8 cellular contexts compared by ENCODE assay signal in genomic region chr16:69754143-69754468, GRCh38. TPM values are rescaled to one million over a fixed set of nuclear protein-coding genes. Genes with fewer than 3 reads are reported as not detected.
A peak's percentile ranks its signal among the peaks of the same experiment; 100 is the strongest.
DNase-seq lines count a peak whose midpoint lies in the region; ATAC-seq and TF ChIP-seq lines count a peak whose summit lies in the region.

No MANE protein-coding gene starts in this region.

- peak overlapping the region in 3 of 4 donors; percentile 76 to 100 (median 84) for H3K4me3 ChIP-seq in adrenal gland
- H3K4me3 ChIP-seq in liver (ENCODE audit: low read depth in 1 of 3, low read length in 3 of 3), result peak overlapping the region; percentile 81 to 99 (median 95)
- peak overlapping the region; percentile 74 to 97 for H3K4me3 ChIP-seq in testis

- peak overlapping the region; percentile 79 to 89 for H3K9ac ChIP-seq in liver (ENCODE audit: low read depth in 1 of 2, low read length in 2 of 2)

- TF ChIP-seq POLR2A in adrenal gland (IDR thresholded peaks at IDR 0.05) (no peak), testis (IDR thresholded peaks at IDR 0.05) (no peak)

- no peaks in the 10 kb centered on the region for H3K27me3 ChIP-seq in adrenal gland
- no peaks in the 10 kb centered on the region for H3K27me3 ChIP-seq in liver (ENCODE audit: control insufficient read depth in 4 of 4, insufficient read depth in 4 of 4, low read length in 3 of 4)
- no peaks in the 10 kb centered on the region for H3K27me3 ChIP-seq in testis

- TF ChIP-seq RAD21 in liver (IDR thresholded peaks at IDR 0.05), result no peak

- intact Hi-C loops in adrenal gland (cut with DNase I) (loop anchor here (2.0 to 10.0 kb wide), 3 partner anchors 42 to 359 kb away; no protein-coding TSS in a partner anchor), testis (cut with DNase I; ENCODE audit: low total_unique reads) (loop anchor here (10.0 kb wide), 1 partner anchor 359 kb away; no protein-coding TSS in a partner anchor), sciatic nerve (cut with DNase I) (loop anchor here (2.0 to 10.0 kb wide), 2 partner anchors 45 to 359 kb away; no protein-coding TSS in a partner anchor)

- H3K4me3 Mint-ChIP-seq in activated CD4-positive, alpha-beta T cell treated with anti-CD3 and anti-CD28 coated beads, Interleukin-2, amount 10 ng/mL, durations not matched to agents 7 days and 5 days, result peak overlapping the region; percentile 100

- H3K27ac ChIP-seq in adrenal gland (peak overlapping the region in 4 of 5 donors; percentile 20 to 86 (median 78)), liver (ENCODE audit: low read depth in 1 of 2, low read length in 2 of 2) (peak overlapping the region in 1 of 2 donors; percentile 52), testis (peak overlapping the region; percentile 44 to 62)

- H3K9me3 Mint-ChIP-seq in activated CD4-positive, alpha-beta T cell treated with anti-CD3 and anti-CD28 coated beads, Interleukin-2, amount 10 ng/mL, durations not matched to agents 7 days and 5 days, result no peaks in the 10 kb centered on the region

- H3K9me3 ChIP-seq in adrenal gland (replicated peaks in 1 of 3), result no peaks in the 10 kb centered on the region
- no peaks in the 10 kb centered on the region for H3K9me3 ChIP-seq in liver (ENCODE audit: control insufficient read depth in 4 of 4, low read length in 3 of 4)
- no peaks in the 10 kb centered on the region for H3K9me3 ChIP-seq in testis

- peaks cover 12 to 24% of the 10 kb centered on the region in 2 donors for H3K4me1 ChIP-seq in adrenal gland (replicated peaks in 1 of 2)
- peaks cover 0 to 19% (median 13%) of the 10 kb centered on the region in 4 donors for H3K4me1 ChIP-seq in liver (ENCODE audit: control insufficient read depth in 4 of 4, insufficient read depth in 4 of 4, low read length in 3 of 4)
- peaks cover 14% of the 10 kb centered on the region for H3K4me1 ChIP-seq in testis

- peak overlapping the region; percentile 98 for H3K27ac Mint-ChIP-seq in activated CD4-positive, alpha-beta T cell treated with anti-CD3 and anti-CD28 coated beads, Interleukin-2, amount 10 ng/mL, durations not matched to agents 7 days and 5 days

- H3K36me3 ChIP-seq in adrenal gland (replicated peaks in 1 of 2) (peaks cover 0 to 30% of the 10 kb centered on the region in 2 donors), liver (ENCODE audit: control insufficient read depth in 4 of 4, insufficient read depth in 3 of 4, low read depth in 1 of 4, low read length in 3 of 4) (peaks cover 3 to 15% (median 8%) of the 10 kb centered on the region in 4 donors), testis (ENCODE audit: low read depth, missing control alignments) (no peaks in the 10 kb centered on the region)

- no peaks in the 10 kb centered on the region for H3K27me3 Mint-ChIP-seq in activated CD4-positive, alpha-beta T cell treated with anti-CD3 and anti-CD28 coated beads, Interleukin-2, amount 10 ng/mL, durations not matched to agents 7 days and 5 days

- POLR2A ChIA-PET in activated CD4-positive, alpha-beta T cell treated with anti-CD3 and anti-CD28 coated beads, Interleukin-2, amount 10 ng/mL, durations not matched to agents 7 days and 5 days (lab: Charles Lee), result interaction anchor here (0.7 to 1.5 kb wide), 4 partner anchors 9 to 43 kb away, joined by 3 to 6 read pairs (median 5); partner anchors contain the start of genes NQO1 and WWP2

- DNase-seq in activated CD4-positive, alpha-beta T cell treated with anti-CD3 and anti-CD28 coated beads, Interleukin-2, amount 10 ng/mL, durations not matched to agents 7 days and 5 days, result no peak
- no peak for DNase-seq in activated CD4-positive, alpha-beta T cell treated with anti-CD3 and anti-CD28 coated beads for 4 hours
- DNase-seq in adrenal gland, result no peak
- no peak for DNase-seq in testis
- no peak for DNase-seq in left lobe of liver (ENCODE audit: low spot score)
- DNase-seq in sciatic nerve (ENCODE audit: low spot score), result no peak

- 8 to 11% (median 8%) methylated on average over 4 of the region's 4 CpGs for WGBS in adrenal gland, 4 donors
- 21% methylated on average over 4 of the region's 4 CpGs for WGBS in liver
- 3 to 4% methylated on average over 4 of the region's 4 CpGs for WGBS in testis, 2 donors

- peaks cover 33% of the 10 kb centered on the region for H3K4me1 Mint-ChIP-seq in activated CD4-positive, alpha-beta T cell treated with anti-CD3 and anti-CD28 coated beads, Interleukin-2, amount 10 ng/mL, durations not matched to agents 7 days and 5 days

- ATAC-seq in GM21825 (IDR thresholded peaks at IDR 0.05; ENCODE audit: unreplicated experiment) (no peak), left lobe of liver (no peak), sciatic nerve (no peak)

- CTCF ChIA-PET in activated CD4-positive, alpha-beta T cell treated with anti-CD3 and anti-CD28 coated beads, Interleukin-2, amount 10 ng/mL, durations not matched to agents 7 days and 5 days (lab: Charles Lee), result interaction anchor here (0.5 to 3.6 kb wide), 34 partner anchors 9 to 424 kb away, joined by 3 to 50 read pairs (median 4); partner anchors contain the start of genes NQO1, PDF and WWP2

- TF ChIP-seq CTCF in adrenal gland (IDR thresholded peaks at IDR 0.05) (no peak), liver (IDR thresholded peaks at IDR 0.05; ENCODE audit: low read depth, low read length, missing input control) (no peak), testis (IDR thresholded peaks at IDR 0.05) (no peak)

- peaks cover 32% of the 10 kb centered on the region for H3K36me3 Mint-ChIP-seq in activated CD4-positive, alpha-beta T cell treated with anti-CD3 and anti-CD28 coated beads, Interleukin-2, amount 10 ng/mL, durations not matched to agents 7 days and 5 days (ENCODE audit: low read depth)

TF ChIP-seq in liver, 16 proteins besides CTCF, POLR2A, EP300 and RAD21 (continues in another document):
- no peak for TF ChIP-seq ZBTB33 (IDR thresholded peaks at IDR 0.05)
- no peak for TF ChIP-seq TAF1 (conservative IDR thresholded peaks at IDR 0.05)
- no peak for TF ChIP-seq JUND (IDR thresholded peaks at IDR 0.05)
- TF ChIP-seq EGR1 (IDR thresholded peaks at IDR 0.05; ENCODE audit: low read depth in 2 of 2), result no peak
- TF ChIP-seq FOXA1 (IDR thresholded peaks at IDR 0.05), result no peak
- TF ChIP-seq HNF4A (conservative IDR thresholded peaks at IDR 0.05), result no peak
- no peak for TF ChIP-seq ATF3 (IDR thresholded peaks at IDR 0.05)
- no peak for TF ChIP-seq YY1 (IDR thresholded peaks at IDR 0.05)
- TF ChIP-seq FOXA2 (IDR thresholded peaks at IDR 0.05), result no peak
- TF ChIP-seq SP1 (IDR thresholded peaks at IDR 0.05), result no peak
- TF ChIP-seq GABPA (IDR thresholded peaks at IDR 0.05 in 1 of 2, conservative IDR thresholded peaks at IDR 0.05 in 1 of 2), result no peak
- no peak for TF ChIP-seq HNF4G (IDR thresholded peaks at IDR 0.05)

RNA-seq across cellular contexts. Expression of gene NOB1, which starts 0.6 kb away (rescaled TPM):
- 10 to 100 TPM; 60.5 to 62.5 TPM for total RNA-seq in activated CD4-positive, alpha-beta T cell treated with anti-CD3 and anti-CD28 coated beads, Interleukin-2, amount 10 ng/mL, durations not matched to agents 7 days and 5 days
- total RNA-seq in adrenal gland (10 to 100 TPM; 57.1 to 98.4 (median 77.2) TPM), liver (10 to 100 TPM in 1 of 2 donors, 1 to 10 TPM in 1; 6.9 to 10.1 TPM), testis (10 to 100 TPM; 29.5 to 42.6 TPM), left lobe of liver (13.8 TPM), sciatic nerve (32.6 TPM)
- polyA plus RNA-seq in adrenal gland (10 to 100 TPM; 29.5 to 68.1 (median 38.6) TPM), liver (10 to 100 TPM; 14.9 to 19.7 TPM), testis (ENCODE audit: insufficient read depth, low read depth, low replicate concordance) (34.6 TPM)

RNA-seq across cellular contexts. Expression of gene WWP2, which starts 8.0 kb away (rescaled TPM):
- total RNA-seq in activated CD4-positive, alpha-beta T cell treated with anti-CD3 and anti-CD28 coated beads, Interleukin-2, amount 10 ng/mL, durations not matched to agents 7 days and 5 days, result 10 to 100 TPM; 68.8 to 76.3 TPM
- total RNA-seq in adrenal gland (10 to 100 TPM; 62.2 to 99.8 (median 77.7) TPM), liver (10 to 100 TPM; 15.8 to 22.7 TPM), testis (10 to 100 TPM; 57.6 to 60.6 TPM), left lobe of liver (24.5 TPM), sciatic nerve (91.5 TPM)
- polyA plus RNA-seq in adrenal gland (10 to 100 TPM; 28.3 to 45.7 (median 31.6) TPM), liver (10 to 100 TPM in 1 of 2 donors, 1 to 10 TPM in 1; 8.6 to 11.5 TPM), testis (ENCODE audit: insufficient read depth, low read depth, low replicate concordance) (46.4 TPM)

RNA-seq across cellular contexts. Expression of gene NQO1, which starts 27.7 kb away (rescaled TPM):
- 10 to 100 TPM; 20.4 to 22.4 TPM for total RNA-seq in activated CD4-positive, alpha-beta T cell treated with anti-CD3 and anti-CD28 coated beads, Interleukin-2, amount 10 ng/mL, durations not matched to agents 7 days and 5 days
- total RNA-seq in adrenal gland (100 to 1,000 TPM in 4 of 8 donors, 10 to 100 TPM in 4; 56.6 to 226 (median 99.5) TPM), liver (1 to 10 TPM; 1.9 TPM), testis (10 to 100 TPM in 1 of 2 donors, 1 to 10 TPM in 1; 6.6 to 10.1 TPM), left lobe of liver (4.9 TPM), sciatic nerve (58.9 TPM)
- polyA plus RNA-seq in adrenal gland (100 to 1,000 TPM in 2 of 3 donors, 10 to 100 TPM in 1; 22.0 to 171 (median 102) TPM), liver (1 to 10 TPM in 1 of 2 donors, under 1 TPM in 1; 0.92 to 5.5 TPM), testis (ENCODE audit: insufficient read depth, low read depth, low replicate concordance) (13.5 TPM)
